Comparison of ENCODE assay signal across 23 cellular contexts in the genomic region with DNA sequence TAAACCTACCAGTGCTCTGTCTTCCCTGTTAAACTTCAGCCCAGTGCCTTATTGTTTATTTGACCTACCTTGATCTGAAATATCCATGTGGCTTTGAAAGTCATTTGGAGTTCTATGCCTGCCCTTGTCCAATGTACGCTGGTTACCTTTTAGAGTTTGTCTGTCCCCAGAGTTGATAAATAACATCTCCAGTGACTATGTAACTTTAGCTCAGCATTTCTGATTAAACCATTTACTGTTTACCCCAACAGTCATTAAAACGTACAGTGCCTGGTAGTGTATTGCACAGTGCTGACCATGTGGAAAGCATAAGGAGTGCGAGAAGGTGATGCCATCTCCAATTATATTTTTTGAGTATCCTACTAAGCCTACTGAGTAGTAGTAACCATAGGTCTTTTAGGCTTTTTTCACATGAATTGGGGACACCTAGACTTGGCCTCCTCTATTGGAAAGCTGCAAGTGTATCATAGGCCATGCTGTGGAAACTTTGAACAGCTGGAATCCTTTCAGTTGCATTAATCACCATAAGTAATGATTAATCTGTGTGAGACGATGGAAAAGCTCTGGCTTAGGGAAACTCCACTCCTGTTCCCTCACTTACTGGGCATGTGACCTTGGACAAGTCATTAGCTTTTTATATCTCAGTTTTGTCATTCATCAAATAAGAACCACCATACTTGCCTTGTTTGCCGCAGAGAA.
A peak's percentile ranks its signal among the peaks of the same experiment; 100 is the strongest.
DNase-seq lines count a peak whose midpoint lies in the region; ATAC-seq, FAIRE-seq and TF ChIP-seq lines count a peak whose summit lies in the region.
"Had no signal": no experiment of that assay in that cellular context is flagged by ENCODE, and none has a peak within 500 bp of the region (broad histone marks: within the 10 kb centered on the region; RNA-seq: fewer than 3 reads in every experiment).

No MANE protein-coding gene starts in this region.

- no peaks in the 10 kb centered on the region for H3K36me3 ChIP-seq in small intestine (ENCODE audit: control insufficient read depth in 2 of 2, insufficient read depth in 2 of 2, low read length in 2 of 2)
- H3K36me3 ChIP-seq: Peyer's patch, SJSA1 had no signal

- H3K9me3 ChIP-seq in small intestine (ENCODE audit: control insufficient read depth, low read depth), result no peaks in the 10 kb centered on the region
- H3K9me3 ChIP-seq: Peyer's patch, SJSA1 had no signal

- H3K27ac ChIP-seq in small intestine (ENCODE audit: low read depth in 1 of 2, low read length in 1 of 2), result no peak overlapping the region
- H3K27ac ChIP-seq: Peyer's patch, SJSA1 had no signal

- ATAC-seq in left lobe of liver, result peak; percentile 86
- ATAC-seq: CD8-positive, alpha-beta T cell; Right ventricle myocardium inferior had no signal

- DNase-seq in NCI-H82 (lab: John Stamatoyannopoulos, UW) (peak; percentile 30), NCI-H82 treated with DMSO at 0.1 percent for 48 hours (lab: John Stamatoyannopoulos, UW; ENCODE audit: unreplicated experiment) (no peak), epithelial cell of proximal tubule (ENCODE audit: low read depth) (peak; percentile 97), left lobe of liver (ENCODE audit: low spot score) (no peak), small intestine (peak; percentile 2), NCI-H1092 treated with DMSO at 0.1 percent for 48 hours (lab: John Stamatoyannopoulos, UW) (no peak), NCI-H524 treated with DMSO at 0.1 percent for 48 hours (lab: John Stamatoyannopoulos, UW) (no peak)
- DNase-seq in activated effector memory CD4-positive, alpha-beta T cell treated with anti-CD3 and anti-CD28 coated beads, Interleukin-2, amount 50 U/mL, for 16 hours, result no peak
- DNase-seq: AML-193; C1 segment of cervical spinal cord; CD8-positive, alpha-beta T cell; GOT3; HCEC 1CT; KBM-7; MM.1S; NCI-H1048; NCI-H1436 treated with DMSO at 0.1 percent for 48 hours; NCI-H1930; NCI-H510A; NCI-H748 treated with DMSO at 0.1 percent for 48 hours; Peyer's patch had no signal

- 57 to 77% (median 59%) methylated on average over 5 of the region's 5 CpGs for WGBS in small intestine, 3 donors

- H3K4me1 ChIP-seq in small intestine (ENCODE audit: control insufficient read depth in 2 of 2, insufficient read depth in 1 of 2, low read depth in 1 of 2, low read length in 1 of 2), result no peaks in the 10 kb centered on the region
- H3K4me1 ChIP-seq: Peyer's patch, SJSA1 had no signal

- no peak for TF ChIP-seq CTCF in epithelial cell of proximal tubule (conservative IDR thresholded peaks at IDR 0.05; ENCODE audit: low read depth, low read length)

- no peaks in the 10 kb centered on the region for H3K27me3 ChIP-seq in small intestine (ENCODE audit: control insufficient read depth in 2 of 2, insufficient read depth in 2 of 2, low read length in 2 of 2)
- H3K27me3 ChIP-seq: Peyer's patch had no signal

- peak overlapping the region; percentile 46 for H3K4me3 ChIP-seq in epithelial cell of proximal tubule (ENCODE audit: low read depth, low read length)
- no peak overlapping the region for H3K4me3 ChIP-seq in small intestine (ENCODE audit: low read depth in 1 of 2, low read length in 2 of 2)
- H3K4me3 ChIP-seq: Peyer's patch, SJSA1 had no signal

- FAIRE-seq in small intestine (lab: Jason Lieb, UNC), result no peak

Comparison
In these comparisons a context has a peak if more than half of its experiments do, and no peak if none do; other contexts are left out.
1. DNase-seq: peak in NCI-H82 (single experiment), epithelial cell of proximal tubule (single experiment) and small intestine (single experiment); none in NCI-H82 treated with DMSO at 0.1 percent for 48 hours (single experiment), left lobe of liver (single experiment), NCI-H1092 treated with DMSO at 0.1 percent for 48 hours (single experiment), NCI-H524 treated with DMSO at 0.1 percent for 48 hours (single experiment) and activated effector memory CD4-positive, alpha-beta T cell treated with anti-CD3 and anti-CD28 coated beads, Interleukin-2, amount 50 U/mL, for 16 hours (single experiment).